In genomic region chr19:43524922-43525835, GRCh38 we compare ENCODE assay signal across 8 cellular contexts. TPM values are rescaled to one million over a fixed set of nuclear protein-coding genes. Genes with fewer than 3 reads are reported as not detected.
DNase-seq lines count a peak whose midpoint lies in the region; ATAC-seq, FAIRE-seq and TF ChIP-seq lines count a peak whose summit lies in the region.

No MANE protein-coding gene starts in this region.

- peak overlapping the region; percentile 79 for H3K4me3 Mint-ChIP-seq in activated T-helper 1 cell treated with anti-CD3 and anti-CD28 coated beads, Interleukin-12 subunit alpha, Interleukin-12 subunit beta, Interleukin-2, Interleukin-4 antibody, amounts not matched to agents 30 ng/mL and 10 ng/mL and 1 ng/mL, durations not matched to agents 14 hours and 24 hours and 36 hours

- H3K4me3 ChIP-seq in LNCaP clone FGC (ENCODE audit: low read depth, low read length) (peak overlapping the region; percentile 76; the same call in 1 of the 2 replicates), gastroesophageal sphincter (peak overlapping the region; percentile 79 to 91), neuron (ENCODE audit: low read length) (peak overlapping the region; percentile 77)

- H3K27me3 ChIP-seq in gastroesophageal sphincter = no peaks in the 10 kb centered on the region
- H3K27me3 ChIP-seq in neuron (ENCODE audit: insufficient read depth, low read length) = no peaks in the 10 kb centered on the region

- H3K4me1 Mint-ChIP-seq in activated T-helper 1 cell treated with anti-CD3 and anti-CD28 coated beads, Interleukin-12 subunit alpha, Interleukin-12 subunit beta, Interleukin-2, Interleukin-4 antibody, amounts not matched to agents 30 ng/mL and 10 ng/mL and 1 ng/mL, durations not matched to agents 14 hours and 24 hours and 36 hours (ENCODE audit: low read depth) = peaks cover 31% of the 10 kb centered on the region

- intact Hi-C loops in activated T-helper 1 cell treated with anti-CD3 and anti-CD28 coated beads, Interleukin-12 subunit alpha, Interleukin-12 subunit beta, Interleukin-2, Interleukin-4 antibody, amounts not matched to agents 30 ng/mL and 10 ng/mL and 1 ng/mL, durations not matched to agents 14 hours and 24 hours and 36 hours (cut with micrococcal nuclease) = loop anchor here (1.0 to 5.0 kb wide), 3 partner anchors 8 to 242 kb away; partner anchors contain the start of genes PHLDB3 and ZNF575

- DNase-seq in GM12891 (ENCODE audit: insufficient read length, low spot score) (no peak), LNCaP clone FGC (ENCODE audit: low read depth) (no peak), RPMI8226 (no peak), D341Med (ENCODE audit: low spot score) (no peak), NCI-H1092 treated with DMSO at 0.1 percent for 48 hours (lab: John Stamatoyannopoulos, UW) (no peak)
- DNase-seq in activated T-helper 1 cell treated with anti-CD3 and anti-CD28 coated beads, Interleukin-12 subunit alpha, Interleukin-12 subunit beta, Interleukin-2, Interleukin-4 antibody, amounts not matched to agents 30 ng/mL and 10 ng/mL and 1 ng/mL, durations not matched to agents 14 hours and 24 hours and 36 hours (ENCODE audit: low spot score) = no peak

- no peak for TF ChIP-seq EP300 in gastroesophageal sphincter (IDR thresholded peaks at IDR 0.05)

- TF ChIP-seq POLR2A in GM12891 (IDR thresholded peaks at IDR 0.05; ENCODE audit: low read depth, low read length) (peak; percentile 42; the same call in 1 of the 2 replicates), gastroesophageal sphincter (IDR thresholded peaks at IDR 0.05) (no peak)

- no peaks in the 10 kb centered on the region for H3K9me3 ChIP-seq in gastroesophageal sphincter
- no peaks in the 10 kb centered on the region for H3K9me3 ChIP-seq in neuron (ENCODE audit: low read length)

- no peak for TF ChIP-seq CTCF in LNCaP clone FGC (IDR thresholded peaks at IDR 0.05; ENCODE audit: control insufficient read depth, extremely low read depth, insufficient read depth)
- TF ChIP-seq CTCF in gastroesophageal sphincter (IDR thresholded peaks at IDR 0.05) = no peak

- H3K27ac Mint-ChIP-seq in activated T-helper 1 cell treated with anti-CD3 and anti-CD28 coated beads, Interleukin-12 subunit alpha, Interleukin-12 subunit beta, Interleukin-2, Interleukin-4 antibody, amounts not matched to agents 30 ng/mL and 10 ng/mL and 1 ng/mL, durations not matched to agents 14 hours and 24 hours and 36 hours = peak overlapping the region; percentile 77

- H3K4me1 ChIP-seq in gastroesophageal sphincter = peaks cover 0 to 48% (median 11%) of the 10 kb centered on the region in 3 donors
- H3K4me1 ChIP-seq in neuron (ENCODE audit: insufficient read depth, low read length) = peaks cover 15% of the 10 kb centered on the region

- peak overlapping the region; percentile 1 to 90 (median 89) for H3K27ac ChIP-seq in gastroesophageal sphincter

- FAIRE-seq in GM12891 (lab: Jason Lieb, UNC) = peak; percentile 79

- no peaks in the 10 kb centered on the region for H3K27me3 Mint-ChIP-seq in activated T-helper 1 cell treated with anti-CD3 and anti-CD28 coated beads, Interleukin-12 subunit alpha, Interleukin-12 subunit beta, Interleukin-2, Interleukin-4 antibody, amounts not matched to agents 30 ng/mL and 10 ng/mL and 1 ng/mL, durations not matched to agents 14 hours and 24 hours and 36 hours (ENCODE audit: insufficient read depth)

- H3K36me3 Mint-ChIP-seq in activated T-helper 1 cell treated with anti-CD3 and anti-CD28 coated beads, Interleukin-12 subunit alpha, Interleukin-12 subunit beta, Interleukin-2, Interleukin-4 antibody, amounts not matched to agents 30 ng/mL and 10 ng/mL and 1 ng/mL, durations not matched to agents 14 hours and 24 hours and 36 hours (ENCODE audit: low read depth) = peaks cover 2% of the 10 kb centered on the region

- ATAC-seq in gastroesophageal sphincter = peak; percentile 54

- no peak overlapping the region for H2AFZ ChIP-seq in neuron (ENCODE audit: low read depth, low read length)

- 0 to 27% methylated on average over 1 to 2 of the region's 12 CpGs for WGBS in gastroesophageal sphincter (ENCODE audit: low coverage in 1 of 2), 2 donors

- H3K36me3 ChIP-seq in gastroesophageal sphincter (peaks cover 0 to 6% of the 10 kb centered on the region in 2 donors), neuron (ENCODE audit: insufficient read depth, low read length) (no peaks in the 10 kb centered on the region)

- H3K9me3 Mint-ChIP-seq in activated T-helper 1 cell treated with anti-CD3 and anti-CD28 coated beads, Interleukin-12 subunit alpha, Interleukin-12 subunit beta, Interleukin-2, Interleukin-4 antibody, amounts not matched to agents 30 ng/mL and 10 ng/mL and 1 ng/mL, durations not matched to agents 14 hours and 24 hours and 36 hours = no peaks in the 10 kb centered on the region

TF ChIP-seq in GM12891, 5 proteins besides CTCF, POLR2A, EP300 and RAD21:
- TF ChIP-seq SPI1 (IDR thresholded peaks at IDR 0.05; ENCODE audit: low read depth, low read length) (peak; percentile 67), TAF1 (IDR thresholded peaks at IDR 0.05; ENCODE audit: low read depth, low read length) (no peak), PAX5 (IDR thresholded peaks at IDR 0.05; ENCODE audit: insufficient read depth, low read length, severe bottlenecking) (peak; percentile 77), POLR2AphosphoS5 (IDR thresholded peaks at IDR 0.05; ENCODE audit: low read depth, low read length) (no peak), POU2F2 (IDR thresholded peaks at IDR 0.05; ENCODE audit: low read depth, low read length) (no peak)

RNA-seq across cellular contexts. Expression of gene ETHE1, which starts 1.8 kb away (rescaled TPM):
- polyA plus RNA-seq in GM12891 (2012; ENCODE audit: low read depth, missing spikeins) = 91.9 TPM
- total RNA-seq in activated T-helper 1 cell treated with anti-CD3 and anti-CD28 coated beads, Interleukin-12 subunit alpha, Interleukin-12 subunit beta, Interleukin-2, Interleukin-4 antibody, amounts not matched to agents 30 ng/mL and 10 ng/mL and 1 ng/mL, durations not matched to agents 14 hours and 24 hours and 36 hours = 55.1 and 55.4 TPM in 2 replicates
- 10 to 100 TPM; 33.3 to 55.9 (median 52.3) TPM for total RNA-seq in gastroesophageal sphincter

RNA-seq across cellular contexts. Expression of gene ZNF575, which starts 7.8 kb away (rescaled TPM):
- polyA plus RNA-seq in GM12891 (2012; ENCODE audit: low read depth, missing spikeins) = 1.8 TPM
- total RNA-seq in activated T-helper 1 cell treated with anti-CD3 and anti-CD28 coated beads, Interleukin-12 subunit alpha, Interleukin-12 subunit beta, Interleukin-2, Interleukin-4 antibody, amounts not matched to agents 30 ng/mL and 10 ng/mL and 1 ng/mL, durations not matched to agents 14 hours and 24 hours and 36 hours = 1.4 and 2.6 TPM in 2 replicates
- 1 to 10 TPM in 1 of 4 donors, under 1 TPM in 1, not detected in 2; 0.66 to 3.3 TPM for total RNA-seq in gastroesophageal sphincter

RNA-seq across cellular contexts. Expression of gene PHLDB3, which starts 20.6 kb away (rescaled TPM):
- polyA plus RNA-seq in GM12891 (2012; ENCODE audit: low read depth, missing spikeins) = 13.1 TPM
- total RNA-seq in activated T-helper 1 cell treated with anti-CD3 and anti-CD28 coated beads, Interleukin-12 subunit alpha, Interleukin-12 subunit beta, Interleukin-2, Interleukin-4 antibody, amounts not matched to agents 30 ng/mL and 10 ng/mL and 1 ng/mL, durations not matched to agents 14 hours and 24 hours and 36 hours = 26.8 and 28.7 TPM in 2 replicates
- total RNA-seq in gastroesophageal sphincter = 10 to 100 TPM in 3 of 4 donors, 1 to 10 TPM in 1; 8.8 to 38.1 (median 14.9) TPM

RNA-seq across cellular contexts. Expression of gene XRCC1, which starts 50.1 kb away (rescaled TPM):
- polyA plus RNA-seq in GM12891 (2012; ENCODE audit: low read depth, missing spikeins) = 27.6 TPM
- total RNA-seq in activated T-helper 1 cell treated with anti-CD3 and anti-CD28 coated beads, Interleukin-12 subunit alpha, Interleukin-12 subunit beta, Interleukin-2, Interleukin-4 antibody, amounts not matched to agents 30 ng/mL and 10 ng/mL and 1 ng/mL, durations not matched to agents 14 hours and 24 hours and 36 hours = 27.4 and 28.7 TPM in 2 replicates
- 10 to 100 TPM; 17.9 to 31.0 (median 22.6) TPM for total RNA-seq in gastroesophageal sphincter

RNA-seq across cellular contexts. Expression of gene PINLYP, which starts 50.4 kb away (rescaled TPM):
- 12.7 TPM for polyA plus RNA-seq in GM12891 (2012; ENCODE audit: low read depth, missing spikeins)
- total RNA-seq in activated T-helper 1 cell treated with anti-CD3 and anti-CD28 coated beads, Interleukin-12 subunit alpha, Interleukin-12 subunit beta, Interleukin-2, Interleukin-4 antibody, amounts not matched to agents 30 ng/mL and 10 ng/mL and 1 ng/mL, durations not matched to agents 14 hours and 24 hours and 36 hours = 4.9 and 5.7 TPM in 2 replicates
- 1 to 10 TPM; 2.3 to 9.4 (median 6.7) TPM for total RNA-seq in gastroesophageal sphincter
